ENCODE assay signal across 9 cellular contexts in genomic region chr4:39233114-39233513, GRCh38.
"Had no signal": no experiment of that assay in that cellular context is flagged by ENCODE, and none has a peak within 500 bp of the region (broad histone marks: within the 10 kb centered on the region; RNA-seq: fewer than 3 reads in every experiment).

No MANE protein-coding gene starts in this region.

- H3K4me3 Mint-ChIP-seq: HFFc6 had no signal

- H3K9me3 ChIP-seq: HAP-1 had no signal

- H3K9me3 Mint-ChIP-seq: HFFc6 had no signal

- H3K27ac ChIP-seq: GM23248, HL-60 had no signal

- DNase-seq: GM23248, GOT3, H7, HFFc6, IMR-90, KG1 had no signal

- H3K4me3 ChIP-seq: GM23248, HAP-1, K562 had no signal

- H3K4me1 ChIP-seq: HAP-1 had no signal

- FAIRE-seq: K562 had no signal

- H3K9ac ChIP-seq: GM23248 had no signal

- H3K27ac Mint-ChIP-seq: HFFc6 had no signal
